Comparison of ENCODE assay signal across 23 cellular contexts in the genomic region with DNA sequence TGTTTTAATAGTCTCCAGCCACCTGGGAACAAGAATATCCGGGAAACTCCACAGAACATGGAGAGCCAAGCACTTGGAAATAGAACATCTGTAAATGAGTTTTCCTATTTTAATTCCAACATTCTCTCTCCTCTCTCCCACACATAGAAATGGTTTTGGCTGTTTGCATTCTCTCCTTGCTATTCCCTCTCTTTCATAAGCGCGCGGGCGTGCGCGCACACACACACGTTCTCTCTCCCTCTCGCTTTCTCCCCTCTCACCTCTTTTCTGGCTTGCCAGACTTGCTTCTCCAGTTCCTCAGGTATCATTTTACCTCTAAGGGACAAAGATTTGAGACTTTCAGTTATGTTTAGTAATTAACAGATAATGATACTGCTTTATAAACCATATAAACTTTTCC. TPM values are rescaled to one million over a fixed set of nuclear protein-coding genes. Genes with fewer than 3 reads are reported as not detected.
"Had no signal": no experiment of that assay in that cellular context is flagged by ENCODE, and none has a peak within 500 bp of the region (broad histone marks: within the 10 kb centered on the region; RNA-seq: fewer than 3 reads in every experiment).

No MANE protein-coding gene starts in this region.

- H3K4me1 ChIP-seq: SJSA1 had no signal

- DNase-seq: IMR-90, Karpas-422, KG1, MG63, NCI-H1092, NCI-H1105 treated with DMSO at 0.1 percent for 48 hours, NCI-H1417 treated with DMSO at 0.1 percent for 48 hours, NCI-H146, NCI-H1694 treated with DMSO at 0.1 percent for 48 hours, NCI-H1930, NCI-H2081 treated with DMSO at 0.1 percent for 48 hours, NCI-H2171, NCI-H226, NCI-H446, NCI-H510A, NCI-H524 treated with DMSO at 0.1 percent for 48 hours, NCI-H774, Right ventricle myocardium superior, RPMI8226, SIG-M5 had no signal

- H3K36me3 ChIP-seq: MG63, SJSA1 had no signal

- H3K9me3 ChIP-seq: MG63, SJSA1 had no signal

- H3K27ac ChIP-seq: SJSA1, SK-N-MC had no signal

- H3K27me3 ChIP-seq: MG63, SJSA1 had no signal

- ATAC-seq: HepG2 had no signal

- H3K4me3 ChIP-seq: MG63, SJSA1, SK-N-MC had no signal

RNA-seq across cellular contexts. Expression of a gene that starts 50.5 kb away (rescaled TPM):
- total RNA-seq: HepG2, IMR-90, Right ventricle myocardium superior had no signal
- polyA plus RNA-seq: HepG2, IMR-90 had no signal
